In the genomic region with DNA sequence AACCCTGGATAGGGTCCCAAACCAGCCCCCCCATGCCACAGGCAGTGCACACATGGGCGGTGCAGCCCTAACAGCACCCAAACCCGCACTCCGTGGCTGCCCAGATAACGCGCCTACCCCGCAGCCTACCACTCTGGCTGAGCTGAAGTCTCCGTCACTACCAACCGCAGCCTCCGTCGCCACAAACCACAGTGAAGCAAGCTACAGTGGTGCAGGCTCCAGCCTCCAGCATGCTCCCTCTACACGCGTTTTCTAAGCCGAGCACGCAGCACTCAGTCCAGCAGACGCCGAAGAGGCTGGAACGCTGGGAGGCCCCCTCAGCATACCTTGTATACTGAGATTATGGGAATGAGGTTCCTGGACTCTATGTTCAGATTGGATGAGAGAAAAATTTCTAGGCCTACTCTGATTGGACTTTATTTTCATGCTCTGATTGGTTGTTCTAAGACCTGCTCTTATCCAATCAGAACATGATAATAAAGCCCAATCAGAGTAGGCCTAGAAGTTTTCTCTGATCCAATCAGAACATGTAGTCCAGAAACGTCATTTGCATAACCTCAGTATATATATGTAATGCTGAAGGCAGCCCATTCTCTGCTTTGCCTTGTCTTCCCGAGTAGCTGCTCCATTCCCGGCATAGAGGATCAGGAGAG, we compare ENCODE assay signal across 1 cellular context.
TF ChIP-seq lines count a peak whose summit lies in the region.

No MANE protein-coding gene starts in this region.

TF ChIP-seq in IMR-90, 13 proteins besides CTCF, POLR2A, EP300 and RAD21 (continued from another document):
- TF ChIP-seq MAZ (IDR thresholded peaks at IDR 0.05; ENCODE audit: borderline replicate concordance, low read depth, low read length) = no peak
- no peak for TF ChIP-seq SMC3 (IDR thresholded peaks at IDR 0.05; ENCODE audit: low read depth, low read length)
- no peak for TF ChIP-seq MXI1 (IDR thresholded peaks at IDR 0.05; ENCODE audit: borderline replicate concordance, low read depth, low read length)
TF ChIP-seq in IMR-90: peak in this region for 0.
